In genomic region chr1:73761559-73761958, GRCh38 we compare ENCODE assay signal across 24 cellular contexts.
"Had no signal": no experiment of that assay in that cellular context is flagged by ENCODE, and none has a peak within 500 bp of the region (broad histone marks: within the 10 kb centered on the region; RNA-seq: fewer than 3 reads in every experiment).

No MANE protein-coding gene starts in this region.

- H3K4me2 ChIP-seq: SK-N-SH had no signal

- H3K9me3 ChIP-seq: MG63, Peyer's patch, SK-N-SH had no signal

- H3K27ac ChIP-seq: HL-60, Peyer's patch had no signal

- FAIRE-seq: HepG2 had no signal

- ATAC-seq: HepG2 had no signal

- H3K27me3 ChIP-seq: MG63, Peyer's patch had no signal

- DNase-seq: IMR-90, Karpas-422, KG1, MG63, NCI-H1092, NCI-H1105 treated with DMSO at 0.1 percent for 48 hours, NCI-H1417 treated with DMSO at 0.1 percent for 48 hours, NCI-H146, NCI-H1694 treated with DMSO at 0.1 percent for 48 hours, NCI-H1930, NCI-H2081 treated with DMSO at 0.1 percent for 48 hours, NCI-H2171, NCI-H226, NCI-H446, NCI-H510A, NCI-H524 treated with DMSO at 0.1 percent for 48 hours, NCI-H69, NCI-H774, Peyer's patch, SHP77, SK-N-SH, SW 1271 had no signal

- H3K4me3 ChIP-seq: MG63, Peyer's patch had no signal

- H3K36me3 ChIP-seq: MG63, Peyer's patch had no signal

- H3K4me1 ChIP-seq: Peyer's patch had no signal
